Comparison of ENCODE assay signal across 28 cellular contexts in genomic region chr5:127645300-127645726, GRCh38. TPM values are rescaled to one million over a fixed set of nuclear protein-coding genes. Genes with fewer than 3 reads are reported as not detected.
DNase-seq lines count a peak whose midpoint lies in the region; ATAC-seq and TF ChIP-seq lines count a peak whose summit lies in the region.
"Had no signal": no experiment of that assay in that cellular context is flagged by ENCODE, and none has a peak within 500 bp of the region (broad histone marks: within the 10 kb centered on the region; RNA-seq: fewer than 3 reads in every experiment).

No MANE protein-coding gene starts in this region.

- H3K27me3 ChIP-seq in A673 (replicated peaks; ENCODE audit: insufficient read depth, low read depth, low read length, poor library complexity) (peaks cover 89% of the 10 kb centered on the region), esophagus muscularis mucosa (no peaks in the 10 kb centered on the region), upper lobe of left lung (no peaks in the 10 kb centered on the region)
- H3K27me3 ChIP-seq: BLaER1 treated with 17β-estradiol and CSF1 and Interleukin-3, amounts not matched to agents 10 nM and 100 nM had no signal

- no peak overlapping the region for H3K4me3 Mint-ChIP-seq in activated T-cell treated with anti-CD3 and anti-CD28 coated beads, Interleukin-2, amount 50 U/mL, for 4 hours
- H3K4me3 Mint-ChIP-seq: CD4-positive, alpha-beta T cell had no signal

- no peaks in the 10 kb centered on the region for H3K9me3 ChIP-seq in A673 (ENCODE audit: low read depth, low read length, poor library complexity, severe bottlenecking)
- no peaks in the 10 kb centered on the region for H3K9me3 ChIP-seq in esophagus muscularis mucosa
- no peaks in the 10 kb centered on the region for H3K9me3 ChIP-seq in upper lobe of left lung
- H3K9me3 ChIP-seq: BLaER1 treated with 17β-estradiol and CSF1 and Interleukin-3, amounts not matched to agents 10 nM and 100 nM had no signal

- no peaks in the 10 kb centered on the region for H3K36me3 ChIP-seq in A673 (ENCODE audit: insufficient read depth, low read length, poor library complexity, severe bottlenecking)
- no peaks in the 10 kb centered on the region for H3K36me3 ChIP-seq in esophagus muscularis mucosa
- no peaks in the 10 kb centered on the region for H3K36me3 ChIP-seq in upper lobe of left lung
- H3K36me3 ChIP-seq: BLaER1 treated with 17β-estradiol and CSF1 and Interleukin-3, amounts not matched to agents 10 nM and 100 nM had no signal

- POLR2A ChIA-PET in A673 (lab: Charles Lee; ENCODE audit: low non-redundant PET), result interaction anchor here (0.7 kb wide), 1 partner anchor 76 kb away, joined by 3 read pairs; no protein-coding TSS in a partner anchor
- POLR2A ChIA-PET in HEK293T (lab: Yijun Ruan, JAX), result no interaction called here

- CTCF ChIA-PET in A673 (lab: Charles Lee) (no interaction called here), HEK293T (lab: Yijun Ruan, JAX) (interaction anchor here (0.7 kb wide), 1 partner anchor 45 kb away, joined by 3 read pairs; no protein-coding TSS in a partner anchor)

- no peaks in the 10 kb centered on the region for H3K9me3 Mint-ChIP-seq in activated T-cell treated with anti-CD3 and anti-CD28 coated beads, Interleukin-2, amount 50 U/mL, for 4 hours
- H3K9me3 Mint-ChIP-seq: CD4-positive, alpha-beta T cell had no signal

- 66% methylated on average over 2 of the region's 2 CpGs for WGBS in esophagus muscularis mucosa
- WGBS in upper lobe of left lung, 2 donors, result 91 to 97% methylated on average over 2 of the region's 2 CpGs

- TF ChIP-seq CTCF in A673 (conservative IDR thresholded peaks at IDR 0.05; ENCODE audit: low read depth, low read length) (no peak), esophagus muscularis mucosa (IDR thresholded peaks at IDR 0.05) (no peak), upper lobe of left lung (IDR thresholded peaks at IDR 0.05) (no peak)

- peaks cover 2% of the 10 kb centered on the region for H3K27me3 Mint-ChIP-seq in activated T-cell treated with anti-CD3 and anti-CD28 coated beads, Interleukin-2, amount 50 U/mL, for 4 hours (ENCODE audit: low read depth)

- ATAC-seq in activated T-cell treated with anti-CD3 and anti-CD28 coated beads, Interleukin-2, amount 50 U/mL, for 4 hours, result no peak
- ATAC-seq in upper lobe of left lung (ENCODE audit: low FRiP score in 2 of 2), result no peak
- ATAC-seq: HepG2, Panc1 had no signal

- no peak overlapping the region for H3K4me3 ChIP-seq in A673 (ENCODE audit: low read depth, low read length, poor library complexity, severe bottlenecking)
- no peak overlapping the region for H3K4me3 ChIP-seq in esophagus muscularis mucosa
- H3K4me3 ChIP-seq in upper lobe of left lung, result no peak overlapping the region
- H3K4me3 ChIP-seq: BLaER1 treated with 17β-estradiol and CSF1 and Interleukin-3, amounts not matched to agents 10 nM and 100 nM had no signal

- no peaks in the 10 kb centered on the region for H3K4me1 Mint-ChIP-seq in activated T-cell treated with anti-CD3 and anti-CD28 coated beads, Interleukin-2, amount 50 U/mL, for 4 hours (ENCODE audit: low read depth)

- TF ChIP-seq EP300 in esophagus muscularis mucosa (IDR thresholded peaks at IDR 0.05) (no peak), upper lobe of left lung (IDR thresholded peaks at IDR 0.05) (no peak)

- H3K4me1 ChIP-seq in A673 (ENCODE audit: insufficient read depth, low read length, poor library complexity, severe bottlenecking), result peaks cover 6% of the 10 kb centered on the region
- H3K4me1 ChIP-seq in esophagus muscularis mucosa, result peaks cover 10 to 72% (median 67%) of the 10 kb centered on the region in 4 donors
- peaks cover 0 to 8% (median 6%) of the 10 kb centered on the region in 4 donors for H3K4me1 ChIP-seq in upper lobe of left lung
- H3K4me1 ChIP-seq: BLaER1 treated with 17β-estradiol and CSF1 and Interleukin-3, amounts not matched to agents 10 nM and 100 nM had no signal

- no peak for TF ChIP-seq POLR2A in esophagus muscularis mucosa (IDR thresholded peaks at IDR 0.05; ENCODE audit: low read depth)
- no peak for TF ChIP-seq POLR2A in upper lobe of left lung (IDR thresholded peaks at IDR 0.05)

- intact Hi-C loops in A673 (cut with micrococcal nuclease; ENCODE audit: unreplicated experiment), result no loop called here
- intact Hi-C loops in esophagus muscularis mucosa (cut with DNase I), result no loop called here

- H3K36me3 Mint-ChIP-seq in activated T-cell treated with anti-CD3 and anti-CD28 coated beads, Interleukin-2, amount 50 U/mL, for 4 hours (ENCODE audit: insufficient read depth), result no peaks in the 10 kb centered on the region

- no peak overlapping the region for H3K27ac ChIP-seq in A673 (ENCODE audit: low read depth, low read length, poor library complexity, severe bottlenecking)
- H3K27ac ChIP-seq in esophagus muscularis mucosa (replicated peaks in 1 of 4), result peak overlapping the region; percentile 39 to 84 (median 76)
- no peak overlapping the region for H3K27ac ChIP-seq in upper lobe of left lung
- H3K27ac ChIP-seq: BLaER1 treated with 17β-estradiol and CSF1 and Interleukin-3, amounts not matched to agents 10 nM and 100 nM; RWPE1 had no signal

- DNase-seq in A673 (ENCODE audit: low spot score), result peak; percentile 67
- no peak for DNase-seq in HEK293T (ENCODE audit: extremely low spot score)
- DNase-seq in NCI-H526 treated with DMSO at 0.1 percent for 48 hours (lab: John Stamatoyannopoulos, UW), result peak; percentile 35
- no peak for DNase-seq in esophagus muscularis mucosa (ENCODE audit: extremely low spot score)
- no peak for DNase-seq in activated T-cell treated with anti-CD3 and anti-CD28 coated beads, Interleukin-2, amount 50 U/mL, for 4 hours
- DNase-seq in DMS 273 treated with DMSO at 0.1 percent for 48 hours (lab: John Stamatoyannopoulos, UW), result no peak
- no peak for DNase-seq in upper lobe of left lung
- DNase-seq: AML-193; CD4-positive, alpha-beta T cell; COR-L47; DND-41; Kasumi-1; MV-4-11; NCI-H1105; NCI-H1436 treated with DMSO at 0.1 percent for 48 hours; NCI-H2029 treated with DMSO at 0.1 percent for 48 hours; NCI-H2227 treated with DMSO at 0.1 percent for 48 hours; SHP77 had no signal

- no TSS peak for BruUV-seq in A673 (replicated peaks; lab: Mats Ljungman, UMichigan)

TF ChIP-seq in HEK293T, 16 proteins besides CTCF, POLR2A, EP300 and RAD21:
- TF ChIP-seq NFRKB (IDR thresholded peaks at IDR 0.05) (no peak), PKNOX1 (IDR thresholded peaks at IDR 0.05) (peak; percentile 73)

RNA-seq across cellular contexts. Expression of gene CTXN3, which starts 3.6 kb away (rescaled TPM):
- not detected in 2 replicates for total RNA-seq in A673 (2021)
- not detected for total RNA-seq in esophagus muscularis mucosa
- total RNA-seq in activated T-cell treated with anti-CD3 and anti-CD28 coated beads, Interleukin-2, amount 50 U/mL, for 4 hours, result not detected
- not detected for total RNA-seq in upper lobe of left lung
- total RNA-seq: CD4-positive, alpha-beta T cell; HepG2; HT1080; MCF 10A; NCI-H460; OCI-LY7; SK-MEL-5; T-helper 1 cell treated with Interleukin-12 subunit alpha and Interleukin-12 subunit beta and Interleukin-4 antibody, amounts not matched to agents 30 ng/mL and 1 ng/mL, for 36 hours had no signal

RNA-seq across cellular contexts. Expression of gene CCDC192, which starts 57.9 kb away (rescaled TPM):
- total RNA-seq in A673 (2021) (not detected in 2 replicates), esophagus muscularis mucosa (1 to 10 TPM in 3 of 4 donors, under 1 TPM in 1; 0.33 to 1.7 (median 1.1) TPM), upper lobe of left lung (under 1 TPM in 1 of 6 donors, not detected in 5; 0.76 TPM)
- not detected for total RNA-seq in activated T-cell treated with anti-CD3 and anti-CD28 coated beads, Interleukin-2, amount 50 U/mL, for 4 hours
- total RNA-seq: CD4-positive, alpha-beta T cell; HepG2; HT1080; MCF 10A; NCI-H460; OCI-LY7; SK-MEL-5; T-helper 1 cell treated with Interleukin-12 subunit alpha and Interleukin-12 subunit beta and Interleukin-4 antibody, amounts not matched to agents 30 ng/mL and 1 ng/mL, for 36 hours had no signal

Comparison
In these comparisons a context has a peak if more than half of its experiments do, and no peak if none do; other contexts are left out.
1. DNase-seq: peak in A673 (single experiment) and NCI-H526 treated with DMSO at 0.1 percent for 48 hours (single experiment); none in HEK293T (single experiment), esophagus muscularis mucosa (single experiment), activated T-cell treated with anti-CD3 and anti-CD28 coated beads, Interleukin-2, amount 50 U/mL, for 4 hours (single experiment), DMS 273 treated with DMSO at 0.1 percent for 48 hours (single experiment) and upper lobe of left lung (0 of 2).
2. H3K27ac ChIP-seq: peak in esophagus muscularis mucosa (4 of 4); none in A673 (single experiment) and upper lobe of left lung (0 of 4).